In the genomic region with DNA sequence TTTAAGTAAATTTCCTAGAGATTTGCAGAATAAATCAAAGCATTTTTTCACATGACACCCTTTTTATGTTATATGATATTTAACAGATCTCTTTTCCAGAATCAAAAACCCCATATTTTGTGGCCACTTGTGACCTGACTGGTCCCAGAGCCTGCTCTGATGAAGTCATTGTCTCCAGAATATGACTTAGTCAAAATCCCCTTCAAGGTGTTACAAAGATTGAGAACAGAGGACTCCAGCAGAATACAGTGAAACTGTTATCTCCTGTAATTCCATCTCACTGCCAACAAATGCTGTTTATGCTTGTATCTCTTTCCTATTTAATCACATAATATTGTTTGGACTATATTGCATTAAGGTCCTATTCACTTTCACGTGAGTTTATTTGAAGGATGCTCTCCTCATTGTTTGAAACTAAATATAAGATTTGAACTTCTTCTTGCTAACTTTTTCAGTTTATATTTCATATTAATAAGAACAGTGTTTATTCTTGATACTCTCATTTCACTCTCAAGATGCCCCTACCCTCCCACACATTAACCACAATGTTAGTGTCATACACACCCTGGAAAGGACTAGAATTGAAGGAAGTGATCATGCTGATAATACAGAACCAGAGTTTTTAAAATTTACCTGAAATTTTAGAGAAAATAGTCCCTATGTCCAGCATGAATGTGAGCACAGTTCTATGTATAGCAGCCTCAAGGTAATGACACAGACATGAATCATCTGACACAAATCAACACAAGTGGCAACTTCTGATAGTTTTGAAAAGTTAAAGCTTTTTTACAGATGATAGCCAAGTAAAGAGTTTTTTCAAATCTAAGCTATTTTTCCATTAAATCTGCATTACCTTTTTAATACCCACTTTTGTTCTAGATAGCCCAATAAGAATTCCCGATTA, we compare ENCODE assay signal across 9 cellular contexts. TPM values are rescaled to one million over a fixed set of nuclear protein-coding genes. Genes with fewer than 3 reads are reported as not detected.
DNase-seq lines count a peak whose midpoint lies in the region; ATAC-seq and TF ChIP-seq lines count a peak whose summit lies in the region.
"Had no signal": no experiment of that assay in that cellular context is flagged by ENCODE, and none has a peak within 500 bp of the region (broad histone marks: within the 10 kb centered on the region; RNA-seq: fewer than 3 reads in every experiment).

No MANE protein-coding gene starts in this region.

- DNase-seq in HFFc6 (peak; percentile 5), IMR-90 (peak; percentile 51), renal cortical epithelial cell (ENCODE audit: low read depth) (peak; percentile 28), HAP-1 (ENCODE audit: low spot score in 2 of 2) (no peak), mesendoderm (no peak), WERI-Rb-1 (no peak)
- DNase-seq: activated CD4-positive, alpha-beta T cell treated with anti-CD3 and anti-CD28 coated beads for 48 hours had no signal

- H3K4me2 ChIP-seq in IMR-90 (ENCODE audit: low read depth, low read length) (no peak overlapping the region), mesendoderm (ENCODE audit: low read length) (no peak overlapping the region)

- ATAC-seq in GM18873 (IDR thresholded peaks at IDR 0.05; ENCODE audit: low FRiP score, unreplicated experiment) (peak; percentile 48), IMR-90 (ENCODE audit: low read depth) (peak; percentile 29; the same call in 1 of the 2 replicates)

- H3K4me3 ChIP-seq in IMR-90 (ENCODE audit: insufficient read depth, low read depth, low read length), result no peak overlapping the region
- H3K4me3 ChIP-seq in HAP-1, result no peak overlapping the region
- H3K4me3 ChIP-seq in mesendoderm (ENCODE audit: low read length), result no peak overlapping the region
- no peak overlapping the region for H3K4me3 ChIP-seq in WERI-Rb-1 (ENCODE audit: low read depth, low read length)

- H3K14ac ChIP-seq in IMR-90 (replicated peaks; ENCODE audit: low read depth, low read length), result no peak overlapping the region

- H3K56ac ChIP-seq in IMR-90 (ENCODE audit: extremely low read depth, insufficient read depth, low read length), result no peak overlapping the region
- H3K56ac ChIP-seq in mesendoderm (ENCODE audit: low read length), result no peak overlapping the region

- no peaks in the 10 kb centered on the region for H3K36me3 Mint-ChIP-seq in HFFc6 (ENCODE audit: low read depth)

- intact Hi-C loops in IMR-90 (cut with micrococcal nuclease), result no loop called here

- in situ Hi-C loops in IMR-90 (cut with MboI; ENCODE audit: low sequenced_read_pairs), result no loop called here
- in situ Hi-C loops in HAP-1 (cut with MboI; ENCODE audit: low sequenced_read_pairs), result no loop called here

- H3K27me3 Mint-ChIP-seq in HFFc6 (ENCODE audit: insufficient read depth), result no peaks in the 10 kb centered on the region

- no peak overlapping the region for H4K5ac ChIP-seq in IMR-90 (ENCODE audit: low read depth, low read length)
- H4K5ac ChIP-seq in mesendoderm (ENCODE audit: low read length), result no peak overlapping the region

- POLR2A ChIA-PET in IMR-90 (lab: Charles Lee; ENCODE audit: unreplicated experiment), result no interaction called here

- H4K20me1 ChIP-seq in IMR-90 (ENCODE audit: insufficient read depth, low read length), result no peaks in the 10 kb centered on the region

- no peak overlapping the region for H2BK20ac ChIP-seq in IMR-90 (ENCODE audit: low read depth, low read length)

- no CpG with 5 or more reads among the region's 2 CpGs for WGBS in IMR-90 (ENCODE audit: extremely low coverage in 2 of 2, insufficient read length in 1 of 2), 2 experiments
- no CpG with 5 or more reads among the region's 2 CpGs for WGBS in mesendoderm (ENCODE audit: extremely low coverage, insufficient coverage, low lambda C conversion rate)

- H3K23ac ChIP-seq in IMR-90 (ENCODE audit: low read depth, low read length) (no peak overlapping the region), mesendoderm (ENCODE audit: low read length) (no peak overlapping the region)

- H3K36me3 ChIP-seq in IMR-90 (ENCODE audit: control insufficient read depth, insufficient read depth, low read length) (no peaks in the 10 kb centered on the region), HAP-1 (replicated peaks) (no peaks in the 10 kb centered on the region), mesendoderm (ENCODE audit: control insufficient read depth, insufficient read depth, low read length) (no peaks in the 10 kb centered on the region), WERI-Rb-1 (no peaks in the 10 kb centered on the region)

- H3K4me1 Mint-ChIP-seq in HFFc6 (ENCODE audit: low read depth), result peaks cover 26% of the 10 kb centered on the region

- H2BK15ac ChIP-seq in IMR-90 (ENCODE audit: low read depth, low read length) (no peak overlapping the region), mesendoderm (replicated peaks; ENCODE audit: low read depth) (no peak overlapping the region)

- H3K9ac ChIP-seq in IMR-90 (ENCODE audit: low read depth, low read length) (no peak overlapping the region), mesendoderm (ENCODE audit: low read length) (no peak overlapping the region)

- H3K27ac Mint-ChIP-seq in HFFc6, result no peak overlapping the region

- no peak overlapping the region for H4K8ac ChIP-seq in IMR-90 (ENCODE audit: low read depth in 2 of 2, low read length in 2 of 2)
- H4K8ac ChIP-seq in mesendoderm (ENCODE audit: low read depth, low read length), result no peak overlapping the region

- no peak overlapping the region for H2BK5ac ChIP-seq in IMR-90 (ENCODE audit: low read depth, low read length, poor library complexity, severe bottlenecking)
- H2BK5ac ChIP-seq in mesendoderm (ENCODE audit: low read length), result no peak overlapping the region

- H3K9me3 ChIP-seq in IMR-90 (ENCODE audit: control insufficient read depth, insufficient read depth, low read length) (no peaks in the 10 kb centered on the region), HAP-1 (no peaks in the 10 kb centered on the region), WERI-Rb-1 (ENCODE audit: severe bottlenecking) (no peaks in the 10 kb centered on the region)

- no peak for TF ChIP-seq CTCF in HFFc6 (IDR thresholded peaks at IDR 0.05)
- TF ChIP-seq CTCF in IMR-90 (conservative IDR thresholded peaks at IDR 0.05; ENCODE audit: low read depth, low read length), result no peak
- no peak for TF ChIP-seq CTCF in WERI-Rb-1 (IDR thresholded peaks at IDR 0.05; ENCODE audit: low read depth, low read length)

- H3K27me3 ChIP-seq in IMR-90 (ENCODE audit: control insufficient read depth, insufficient read depth, low read length) (no peaks in the 10 kb centered on the region), HAP-1 (ENCODE audit: low read depth) (no peaks in the 10 kb centered on the region), mesendoderm (ENCODE audit: insufficient read depth, low read length, poor library complexity) (no peaks in the 10 kb centered on the region), WERI-Rb-1 (ENCODE audit: insufficient read depth, low read depth, severe bottlenecking) (no peaks in the 10 kb centered on the region)

- H2AK9ac ChIP-seq in IMR-90 (replicated peaks; ENCODE audit: low read depth, low read length, poor library complexity), result no peak overlapping the region

- no peak overlapping the region for H3K4ac ChIP-seq in IMR-90 (ENCODE audit: low read depth, low read length)
- no peak overlapping the region for H3K4ac ChIP-seq in mesendoderm (ENCODE audit: low read depth, low read length)

- TF ChIP-seq POLR2A in IMR-90 (IDR thresholded peaks at IDR 0.05; ENCODE audit: low read depth, low read length), result no peak

- H3K79me2 ChIP-seq in mesendoderm (ENCODE audit: control insufficient read depth, insufficient read depth, low read length), result no peaks in the 10 kb centered on the region

- CTCF ChIA-PET in IMR-90 (lab: Yijun Ruan, JAX), result interaction anchor here (0.8 kb wide), 1 partner anchor 95 kb away, joined by 4 read pairs; no protein-coding TSS in a partner anchor

- dilution Hi-C loops in IMR-90 (cut with HindIII; ENCODE audit: low sequenced_read_pairs, unreplicated experiment), result no loop called here

- no peak overlapping the region for H4K91ac ChIP-seq in IMR-90 (ENCODE audit: insufficient read depth, low read depth, low read length)

- H3K79me1 ChIP-seq in IMR-90 (ENCODE audit: low read depth in 1 of 2, low read length in 2 of 2), result no peaks in the 10 kb centered on the region
- H3K79me1 ChIP-seq in mesendoderm (ENCODE audit: low read length), result no peaks in the 10 kb centered on the region

- H3K9me3 Mint-ChIP-seq in HFFc6, result no peaks in the 10 kb centered on the region

- H3K4me1 ChIP-seq in IMR-90 (ENCODE audit: control insufficient read depth, insufficient read depth, low read length), result no peaks in the 10 kb centered on the region
- no peaks in the 10 kb centered on the region; the same call in 1 of the 2 replicates for H3K4me1 ChIP-seq in HAP-1
- no peaks in the 10 kb centered on the region for H3K4me1 ChIP-seq in mesendoderm (ENCODE audit: control insufficient read depth, low read depth, low read length)

- TF ChIP-seq RAD21 in IMR-90 (IDR thresholded peaks at IDR 0.05; ENCODE audit: low read length), result no peak

- H3K27ac ChIP-seq in IMR-90 (ENCODE audit: insufficient read depth, low read length) (no peak overlapping the region), mesendoderm (ENCODE audit: low read depth, low read length) (no peak overlapping the region), WERI-Rb-1 (no peak overlapping the region)

- H3K18ac ChIP-seq in IMR-90 (ENCODE audit: low read depth, low read length) (no peak overlapping the region), mesendoderm (ENCODE audit: low read length) (no peak overlapping the region)

- no peak overlapping the region for H3K4me3 Mint-ChIP-seq in HFFc6

- no peaks in the 10 kb centered on the region for H3K9me1 ChIP-seq in IMR-90 (ENCODE audit: insufficient read depth, low read length)

- H2BK120ac ChIP-seq in IMR-90 (ENCODE audit: low read depth, low read length), result no peak overlapping the region
- H2BK120ac ChIP-seq in mesendoderm (ENCODE audit: low read depth, low read length), result no peak overlapping the region

- no peak overlapping the region for H2AFZ ChIP-seq in IMR-90 (replicated peaks; ENCODE audit: low read length, poor library complexity)

- H2AK5ac ChIP-seq in IMR-90 (ENCODE audit: low read depth, low read length) (no peak overlapping the region), mesendoderm (ENCODE audit: low read length) (no peak overlapping the region)

- no TSS peak for BruUV-seq in IMR-90 (replicated peaks; lab: Mats Ljungman, UMichigan)

RNA-seq across cellular contexts. Expression of a gene that starts 25.8 kb away (rescaled TPM):
- not detected for total RNA-seq in HFFc6 (2021; fragmentation: NEBNext Ultra II Directional; extraction: Animal tissue kit (Norgen Biotek cat#: 25700))
- total RNA-seq in IMR-90 (2012; rRNA removed), result not detected in 2 replicates
- polyA plus RNA-seq in IMR-90 (2012; rRNA removed), result not detected in 2 replicates
- not detected in 2 replicates for polyA plus RNA-seq in IMR-90 (2012; cell fraction: cytosol; rRNA removed)
- polyA plus RNA-seq in IMR-90 (2012; cell fraction: nucleus; rRNA removed; ENCODE audit: low replicate concordance), result not detected in 2 replicates
- total RNA-seq in renal cortical epithelial cell, result not detected in 2 replicates
- not detected for polyA plus RNA-seq in mesendoderm (2013, experiment 1 of 2)
- polyA plus RNA-seq in mesendoderm (2013, experiment 2 of 2), result not detected
- total RNA-seq: pulmonary artery endothelial cell had no signal

RNA-seq across cellular contexts. Expression of a gene that starts 34.5 kb away (rescaled TPM):
- total RNA-seq in HFFc6 (2021; fragmentation: NEBNext Ultra II Directional; extraction: Animal tissue kit (Norgen Biotek cat#: 25700)), result not detected
- total RNA-seq in IMR-90 (2012; rRNA removed) (not detected in 2 replicates), renal cortical epithelial cell (not detected in 2 replicates)
- polyA plus RNA-seq in IMR-90 (2012; rRNA removed), result not detected in 2 replicates
- polyA plus RNA-seq in IMR-90 (2012; cell fraction: cytosol; rRNA removed), result not detected in 2 replicates
- not detected in 2 replicates for polyA plus RNA-seq in IMR-90 (2012; cell fraction: nucleus; rRNA removed; ENCODE audit: low replicate concordance)
- not detected for polyA plus RNA-seq in mesendoderm (2013, experiment 1 of 2)
- polyA plus RNA-seq in mesendoderm (2013, experiment 2 of 2), result not detected
- total RNA-seq: pulmonary artery endothelial cell had no signal

Comparison
In these comparisons a context has a peak if more than half of its experiments do, and no peak if none do; other contexts are left out.
1. DNase-seq: peak in HFFc6 (single experiment), IMR-90 (single experiment) and renal cortical epithelial cell (single experiment); none in HAP-1 (0 of 2), mesendoderm (single experiment) and WERI-Rb-1 (single experiment).